ENCODE assay signal across 22 cellular contexts in the genomic region with DNA sequence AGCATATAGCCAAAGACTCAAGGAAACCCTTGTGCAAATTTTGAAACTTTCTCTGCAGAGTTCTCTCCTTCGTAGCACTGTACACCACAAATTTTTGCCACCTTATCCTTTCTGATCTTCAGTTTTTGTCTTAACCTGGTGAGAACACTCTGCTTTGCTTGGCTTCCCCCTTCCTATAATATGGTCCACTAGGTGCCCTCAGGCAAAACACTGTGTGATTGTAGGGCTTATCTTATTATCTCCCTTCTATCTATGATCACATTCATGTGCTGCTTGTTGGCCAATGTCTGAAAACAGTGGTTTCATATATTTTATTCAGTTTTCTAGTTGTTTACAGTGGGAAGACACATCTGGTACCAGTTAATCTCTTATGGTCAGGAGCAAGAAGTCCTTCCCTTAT.
"Had no signal": no experiment of that assay in that cellular context is flagged by ENCODE, and none has a peak within 500 bp of the region (broad histone marks: within the 10 kb centered on the region; RNA-seq: fewer than 3 reads in every experiment).

No MANE protein-coding gene starts in this region.

- H3K79me2 ChIP-seq: hepatocyte, parathyroid adenoma had no signal

- H3K9me3 ChIP-seq: right lobe of liver, suprapubic skin, vagina had no signal

- H3K4me3 ChIP-seq: coronary artery, gastroesophageal sphincter, heart left ventricle, hepatocyte, left lung, neural progenitor cell, right lobe of liver, suprapubic skin, transverse colon, vagina had no signal

- H3K9ac ChIP-seq: neural progenitor cell, parathyroid adenoma had no signal

- H3K27ac ChIP-seq: coronary artery, foreskin keratinocyte, gastroesophageal sphincter, heart left ventricle, hepatocyte, left lung, neural progenitor cell, parathyroid adenoma, right lobe of liver, suprapubic skin, transverse colon, vagina had no signal

- H3K4me2 ChIP-seq: hepatocyte, neural progenitor cell had no signal

- DNase-seq: effector memory CD8-positive, alpha-beta T cell; foreskin keratinocyte; heart left ventricle; left cardiac atrium; left lung; mesenchymal stem cell; midbrain; naive thymus-derived CD4-positive, alpha-beta T cell; right lobe of liver; small intestine; stimulated activated CD4-positive, alpha-beta T cell treated with anti-CD3 and anti-CD28 coated beads, Interleukin-15, amount 100 ng/mL, for 24 hours; stimulated activated CD4-positive, alpha-beta T cell treated with anti-CD3 and anti-CD28 coated beads, Interleukin-2, amount 100 ng/mL, for 48 hours; stimulated activated naive CD4-positive, alpha-beta T cell; stimulated activated naive CD8-positive, alpha-beta T cell treated with anti-CD3 and anti-CD28 coated beads, Interleukin-15, amount 100 ng/mL, for 72 hours; transverse colon had no signal

- H2AFZ ChIP-seq: hepatocyte, neural progenitor cell, parathyroid adenoma had no signal

- H3K27me3 ChIP-seq: gastroesophageal sphincter, heart left ventricle, hepatocyte, left lung, neural progenitor cell, right lobe of liver, suprapubic skin, transverse colon, vagina had no signal

- H3K36me3 ChIP-seq: gastroesophageal sphincter, heart left ventricle, left lung, neural progenitor cell, right lobe of liver, suprapubic skin, transverse colon, vagina had no signal

- H3K4me1 ChIP-seq: foreskin keratinocyte, gastroesophageal sphincter, heart left ventricle, left lung, neural progenitor cell, parathyroid adenoma, suprapubic skin, transverse colon, vagina had no signal
